ENCODE assay signal across 1 cellular context in genomic region chr3:188542196-188542595, GRCh38.
TF ChIP-seq lines count a peak whose summit lies in the region.

No MANE protein-coding gene starts in this region.

TF ChIP-seq in HepG2, 621 proteins besides CTCF, POLR2A, EP300 and RAD21 (continued from another document and continues in another):
- no peak for TF ChIP-seq AFF4 (CRISPR knock-in tag; IDR thresholded peaks at IDR 0.05)
- TF ChIP-seq ZNF343 (CRISPR knock-in tag; IDR thresholded peaks at IDR 0.05): no peak
- no peak for TF ChIP-seq ZNF839 (CRISPR knock-in tag; IDR thresholded peaks at IDR 0.05; ENCODE audit: borderline replicate concordance)
- TF ChIP-seq ZFP62 (CRISPR knock-in tag; IDR thresholded peaks at IDR 0.05): no peak
- no peak for TF ChIP-seq NFATC3 (CRISPR knock-in tag; IDR thresholded peaks at IDR 0.05)
- TF ChIP-seq RXRB (CRISPR knock-in tag; IDR thresholded peaks at IDR 0.05; ENCODE audit: borderline replicate concordance): peak; percentile 75
- TF ChIP-seq ZNF878 (CRISPR knock-in tag; IDR thresholded peaks at IDR 0.05): no peak
- 0 out of 2 replicates have a peak, but pooled peaks have one; percentile 21 for TF ChIP-seq ZNF280D (CRISPR knock-in tag; IDR thresholded peaks at IDR 0.05)
- no peak for TF ChIP-seq ZNF709 (CRISPR knock-in tag; IDR thresholded peaks at IDR 0.05)
- no peak for TF ChIP-seq ZNF274 (CRISPR knock-in tag; IDR thresholded peaks at IDR 0.05)
- no peak for TF ChIP-seq EED (CRISPR knock-in tag; IDR thresholded peaks at IDR 0.05)
- TF ChIP-seq CEBPZ (IDR thresholded peaks at IDR 0.05; ENCODE audit: low read length): no peak
- no peak for TF ChIP-seq CREB3 (CRISPR knock-in tag; IDR thresholded peaks at IDR 0.05)
- no peak for TF ChIP-seq SMYD3 (CRISPR knock-in tag; IDR thresholded peaks at IDR 0.05)
- peak; percentile 77; the same call in 1 of the 2 replicates for TF ChIP-seq MIXL1 (CRISPR knock-in tag; IDR thresholded peaks at IDR 0.05)
- TF ChIP-seq SAP130 (CRISPR knock-in tag; IDR thresholded peaks at IDR 0.05; ENCODE audit: low read depth): peak; percentile 66
- TF ChIP-seq HMG20A (CRISPR knock-in tag; IDR thresholded peaks at IDR 0.05; ENCODE audit: borderline replicate concordance): peak; percentile 82; the same call in 1 of the 2 replicates
- TF ChIP-seq SMARCE1 (IDR thresholded peaks at IDR 0.05; ENCODE audit: borderline replicate concordance): no peak
- TF ChIP-seq ZNF749 (CRISPR knock-in tag; IDR thresholded peaks at IDR 0.05; ENCODE audit: borderline replicate concordance): no peak
- no peak for TF ChIP-seq ZC3H13 (CRISPR knock-in tag; IDR thresholded peaks at IDR 0.05)
- no peak for TF ChIP-seq ZBTB8A (CRISPR knock-in tag; IDR thresholded peaks at IDR 0.05; ENCODE audit: borderline replicate concordance, low read depth)
- no peak for TF ChIP-seq MAFK (conservative IDR thresholded peaks at IDR 0.05 in 1 of 2, IDR thresholded peaks at IDR 0.05 in 1 of 2; ENCODE audit: low read length in 2 of 2)
- no peak for TF ChIP-seq ZBTB2 (CRISPR knock-in tag; IDR thresholded peaks at IDR 0.05; ENCODE audit: low read depth)
- no peak for TF ChIP-seq ATF6 (CRISPR knock-in tag; conservative IDR thresholded peaks at IDR 0.05)
- no peak for TF ChIP-seq ZNF660 (CRISPR knock-in tag; IDR thresholded peaks at IDR 0.05; ENCODE audit: borderline replicate concordance, low read depth)
- TF ChIP-seq SMARCC2 (IDR thresholded peaks at IDR 0.05): no peak
- no peak for TF ChIP-seq SOX13 (IDR thresholded peaks at IDR 0.05)
- TF ChIP-seq SOX13 (CRISPR knock-in tag; conservative IDR thresholded peaks at IDR 0.05 in 1 of 2, IDR thresholded peaks at IDR 0.05 in 1 of 2): peak in 1 of 2 experiments; percentile 84; a peak in 2 of 4 replicates
- TF ChIP-seq ZNF333 (CRISPR knock-in tag; IDR thresholded peaks at IDR 0.05; ENCODE audit: borderline replicate concordance): no peak
- TF ChIP-seq ZNF552 (CRISPR knock-in tag; IDR thresholded peaks at IDR 0.05; ENCODE audit: borderline replicate concordance): no peak
- 0 out of 2 replicates have a peak, but pooled peaks have one; percentile 21 for TF ChIP-seq ZNF670 (CRISPR knock-in tag; IDR thresholded peaks at IDR 0.05; ENCODE audit: borderline replicate concordance)
- no peak for TF ChIP-seq ZFX (CRISPR knock-in tag; IDR thresholded peaks at IDR 0.05; ENCODE audit: low read depth)
- TF ChIP-seq ZNF7 (CRISPR knock-in tag; IDR thresholded peaks at IDR 0.05): no peak
- peak; percentile 29; the same call in 1 of the 2 replicates for TF ChIP-seq SIX1 (CRISPR knock-in tag; IDR thresholded peaks at IDR 0.05; ENCODE audit: borderline replicate concordance)
- no peak for TF ChIP-seq KDM3A (CRISPR knock-in tag; IDR thresholded peaks at IDR 0.05; ENCODE audit: low read depth)
- TF ChIP-seq KDM2A (CRISPR knock-in tag; IDR thresholded peaks at IDR 0.05; ENCODE audit: borderline replicate concordance, low read depth): no peak
- no peak for TF ChIP-seq NFYC (CRISPR knock-in tag; IDR thresholded peaks at IDR 0.05)
- TF ChIP-seq ZGPAT (CRISPR knock-in tag; IDR thresholded peaks at IDR 0.05): peak; percentile 65
- peak; percentile 91 for TF ChIP-seq MED1 (CRISPR knock-in tag; IDR thresholded peaks at IDR 0.05)
- peak; percentile 59; the same call in 1 of the 2 replicates for TF ChIP-seq GATA4 (IDR thresholded peaks at IDR 0.05; ENCODE audit: borderline replicate concordance, low read depth)
- TF ChIP-seq ZNF414 (CRISPR knock-in tag; IDR thresholded peaks at IDR 0.05): no peak
- peak; percentile 81 for TF ChIP-seq FOXP4 (CRISPR knock-in tag; IDR thresholded peaks at IDR 0.05)
